14 cellular contexts compared by ENCODE assay signal in the genomic region with DNA sequence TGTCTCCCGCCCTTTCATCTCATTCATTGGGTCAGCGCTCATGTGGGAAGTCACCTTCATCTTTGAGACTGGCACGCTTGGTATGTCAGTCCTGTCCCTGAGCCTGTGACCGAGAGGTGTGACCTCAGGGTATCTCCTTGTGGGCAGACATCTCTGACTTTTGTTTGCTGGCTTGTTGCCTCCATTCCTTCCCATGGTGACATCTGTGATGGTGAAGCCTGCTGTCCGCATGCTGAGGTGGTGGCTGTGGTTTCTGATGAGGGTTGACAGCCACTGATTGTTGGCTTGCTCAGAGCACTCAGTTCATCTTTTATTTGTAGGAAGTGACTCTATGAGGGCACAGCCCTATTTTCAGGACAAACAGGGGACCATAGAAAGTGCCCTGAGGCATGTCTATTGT.
DNase-seq lines count a peak whose midpoint lies in the region; ATAC-seq and TF ChIP-seq lines count a peak whose summit lies in the region.
"Had no signal": no experiment of that assay in that cellular context is flagged by ENCODE, and none has a peak within 500 bp of the region (broad histone marks: within the 10 kb centered on the region; RNA-seq: fewer than 3 reads in every experiment).

No MANE protein-coding gene starts in this region.

- no peaks in the 10 kb centered on the region for H3K9me3 ChIP-seq in endodermal cell (ENCODE audit: control insufficient read depth, low read length)
- peaks cover 0 to 12% (median 0%) of the 10 kb centered on the region in 11 donors for H3K9me3 ChIP-seq in heart right ventricle
- H3K9me3 ChIP-seq in right cardiac atrium (ENCODE audit: control insufficient read depth, low read length) = no peaks in the 10 kb centered on the region
- H3K9me3 ChIP-seq: A549 had no signal

- H3K36me3 ChIP-seq in endodermal cell (ENCODE audit: control insufficient read depth, insufficient read depth, low read length) = no peaks in the 10 kb centered on the region
- no peaks in the 10 kb centered on the region for H3K36me3 ChIP-seq in heart right ventricle

- no peak overlapping the region for H3K4me3 Mint-ChIP-seq in endodermal cell
- H3K4me3 Mint-ChIP-seq: CD14-positive monocyte; CD8-positive, alpha-beta T cell had no signal

- H3K9ac ChIP-seq in endodermal cell (ENCODE audit: extremely low read depth, low read length, poor library complexity, severe bottlenecking) = no peak overlapping the region

- TF ChIP-seq CTCF in endodermal cell (conservative IDR thresholded peaks at IDR 0.05) (no peak), heart right ventricle (IDR thresholded peaks at IDR 0.05) (no peak)

- H3K4me3 ChIP-seq in endodermal cell (ENCODE audit: low read length) (no peak overlapping the region), heart right ventricle (peak overlapping the region in 5 of 10 donors; percentile 6 to 47 (median 28)), right cardiac atrium (ENCODE audit: low read length) (no peak overlapping the region)
- H3K4me3 ChIP-seq: A549 had no signal

- H3K36me3 Mint-ChIP-seq in endodermal cell (ENCODE audit: low read depth) = no peaks in the 10 kb centered on the region
- H3K36me3 Mint-ChIP-seq: CD14-positive monocyte; CD8-positive, alpha-beta T cell had no signal

- peak; percentile 72 to 89 (median 86) for ATAC-seq in heart right ventricle
- ATAC-seq in right cardiac atrium = peak; percentile 84 to 87
- ATAC-seq: A549; CD8-positive, alpha-beta T cell; HCT116 had no signal

- H3K27me3 Mint-ChIP-seq in endodermal cell (ENCODE audit: insufficient read depth) = peaks cover 2% of the 10 kb centered on the region

- no peaks in the 10 kb centered on the region for H3K4me1 ChIP-seq in endodermal cell (ENCODE audit: control insufficient read depth, insufficient read depth, low read length)
- H3K4me1 ChIP-seq in heart right ventricle = peaks cover 0 to 41% (median 21%) of the 10 kb centered on the region in 9 donors
- H3K4me1 ChIP-seq in right cardiac atrium (ENCODE audit: control insufficient read depth, insufficient read depth, low read length) = peaks cover 3% of the 10 kb centered on the region
- H3K4me1 ChIP-seq: A549 had no signal

- peaks cover 5% of the 10 kb centered on the region for H3K9me3 Mint-ChIP-seq in endodermal cell
- H3K9me3 Mint-ChIP-seq: CD8-positive, alpha-beta T cell had no signal

- no peaks in the 10 kb centered on the region for H3K4me1 Mint-ChIP-seq in endodermal cell
- H3K4me1 Mint-ChIP-seq: CD14-positive monocyte had no signal

- DNase-seq in endodermal cell (no peak), heart right ventricle (peak; percentile 63 to 82), right cardiac atrium (peak; percentile 37 to 78 (median 75)), UCSD-AML1 (lab: John Stamatoyannopoulos, UW; ENCODE audit: unreplicated experiment) (no peak), NCI-H510A (lab: John Stamatoyannopoulos, UW) (no peak), NCI-H1436 treated with DMSO at 0.1 percent for 48 hours (lab: John Stamatoyannopoulos, UW) (no peak), ureter (ENCODE audit: low spot score) (no peak)
- DNase-seq: CD8-positive, alpha-beta T cell; COR-L47; DND-41; GDM1 had no signal

- no peaks in the 10 kb centered on the region for H3K27me3 ChIP-seq in endodermal cell (ENCODE audit: control insufficient read depth, insufficient read depth, low read length, poor library complexity, severe bottlenecking)
- no peaks in the 10 kb centered on the region for H3K27me3 ChIP-seq in heart right ventricle
- no peaks in the 10 kb centered on the region for H3K27me3 ChIP-seq in right cardiac atrium (ENCODE audit: control insufficient read depth, insufficient read depth)

- H3K27ac ChIP-seq in endodermal cell (ENCODE audit: low read depth, low read length) (peak overlapping the region; percentile 68), heart right ventricle (peak overlapping the region in 8 of 10 donors; percentile 48 to 97 (median 88)), right cardiac atrium (ENCODE audit: low read length) (no peak overlapping the region)
- H3K27ac ChIP-seq: A549 had no signal

- 87 to 91% methylated on average over 5 of the region's 5 CpGs for WGBS in endodermal cell (ENCODE audit: insufficient coverage in 1 of 2, insufficient read length in 1 of 2), 2 experiments
- WGBS in heart right ventricle, 2 donors = 64 to 67% methylated on average over 5 of the region's 5 CpGs
- WGBS in right cardiac atrium = 65% methylated on average over 5 of the region's 5 CpGs

- intact Hi-C loops in heart right ventricle (cut with DNase I) (no loop called here), right cardiac atrium (cut with DNase I) (no loop called here)

- no peak overlapping the region for H3K27ac Mint-ChIP-seq in endodermal cell
- H3K27ac Mint-ChIP-seq: CD14-positive monocyte; CD8-positive, alpha-beta T cell had no signal

Comparison
In these comparisons a context has a peak if more than half of its experiments do, and no peak if none do; other contexts are left out.
1. DNase-seq: peak in heart right ventricle (2 of 2) and right cardiac atrium (3 of 3); none in endodermal cell (single experiment), UCSD-AML1 (single experiment), NCI-H510A (single experiment), NCI-H1436 treated with DMSO at 0.1 percent for 48 hours (single experiment) and ureter (single experiment).